1 cellular context compared by ENCODE assay signal in the genomic region with DNA sequence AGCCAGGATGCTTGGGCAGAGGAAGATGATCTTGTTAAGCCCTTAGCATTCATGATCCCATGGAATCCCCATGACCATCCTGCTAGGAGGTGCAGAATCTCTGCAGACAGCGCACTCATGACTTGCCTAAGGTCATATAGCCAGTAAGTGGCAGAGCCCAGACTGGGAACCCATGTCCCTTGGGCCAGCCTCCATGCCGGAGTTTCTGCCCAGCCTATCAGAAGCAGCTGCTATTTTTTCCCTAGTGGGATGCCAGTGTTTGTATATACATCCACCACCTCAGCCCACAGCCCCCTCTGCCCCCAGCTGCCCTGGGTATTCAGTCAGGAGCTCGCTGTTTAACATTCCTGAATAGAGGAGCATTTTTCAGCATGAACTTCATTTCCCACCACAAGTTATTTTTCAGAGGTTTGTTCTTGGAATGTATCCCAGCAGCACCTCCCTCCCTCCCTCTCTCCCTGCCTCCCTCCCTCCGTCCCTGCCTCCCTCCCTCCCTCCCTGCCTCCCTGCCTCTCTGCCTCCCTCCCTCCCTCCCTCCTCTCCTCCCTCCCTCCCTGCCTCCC.
TF ChIP-seq lines count a peak whose summit lies in the region.

No MANE protein-coding gene starts in this region.

TF ChIP-seq in HCT116, 20 proteins besides CTCF, POLR2A, EP300 and RAD21 (continued from another document):
- TF ChIP-seq, protein P1, sequence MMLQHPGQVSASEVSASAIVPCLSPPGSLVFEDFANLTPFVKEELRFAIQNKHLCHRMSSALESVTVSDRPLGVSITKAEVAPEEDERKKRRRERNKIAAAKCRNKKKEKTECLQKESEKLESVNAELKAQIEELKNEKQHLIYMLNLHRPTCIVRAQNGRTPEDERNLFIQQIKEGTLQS (IDR thresholded peaks at IDR 0.05) = no peak
- TF ChIP-seq FOSL1 (IDR thresholded peaks at IDR 0.05; ENCODE audit: low read depth) (no peak), TCF7L2 (IDR thresholded peaks at IDR 0.05; ENCODE audit: borderline replicate concordance, extremely low read depth, insufficient read depth, insufficient read length) (no peak)
